Comparison of ENCODE assay signal across 8 cellular contexts in genomic region chr22:25420925-25421904, GRCh38.
DNase-seq lines count a peak whose midpoint lies in the region; ATAC-seq, FAIRE-seq and TF ChIP-seq lines count a peak whose summit lies in the region.

No MANE protein-coding gene starts in this region.

- H3K36me3 ChIP-seq in H7 (replicated peaks; ENCODE audit: control insufficient read depth, insufficient read depth, low read length): no peaks in the 10 kb centered on the region
- H3K36me3 ChIP-seq in brain microvascular endothelial cell (replicated peaks): no peaks in the 10 kb centered on the region

- no peak overlapping the region for H3K27ac Mint-ChIP-seq in mesothelial cell of epicardium

- DNase-seq in 8988T: peak; percentile 18
- peak; percentile 71 for DNase-seq in H7
- DNase-seq in brain microvascular endothelial cell: no peak
- no peak for DNase-seq in mesothelial cell of epicardium (ENCODE audit: low spot score in 2 of 2, unreplicated experiment in 2 of 2)
- DNase-seq in inferior parietal cortex (ENCODE audit: extremely low spot score): no peak
- DNase-seq in H54 (ENCODE audit: insufficient read length, low spot score): no peak
- DNase-seq in activated CD4-positive, alpha-beta T cell treated with anti-CD3 and anti-CD28 coated beads for 48 hours: no peak

- TF ChIP-seq POLR2A in H54 (IDR thresholded peaks at IDR 0.05; ENCODE audit: low read depth, low read length): no peak

- no peaks in the 10 kb centered on the region for H3K36me3 Mint-ChIP-seq in mesothelial cell of epicardium

- H3K4me1 Mint-ChIP-seq in mesothelial cell of epicardium: peaks cover 15% of the 10 kb centered on the region

- H3K4me3 Mint-ChIP-seq in mesothelial cell of epicardium: peak overlapping the region; percentile 67

- H3K27ac ChIP-seq in brain microvascular endothelial cell: no peak overlapping the region

- TF ChIP-seq CTCF in brain microvascular endothelial cell (IDR thresholded peaks at IDR 0.05; ENCODE audit: low read depth, low read length, missing control alignments): peak; percentile 3
- no peak for TF ChIP-seq CTCF in mesothelial cell of epicardium (IDR thresholded peaks at IDR 0.05; ENCODE audit: unreplicated experiment)

- no peak for ATAC-seq in GM18502 (IDR thresholded peaks at IDR 0.05; ENCODE audit: poor library complexity, unreplicated experiment)

- FAIRE-seq in H54 (lab: Jason Lieb, UNC): no peak

- H3K27me3 ChIP-seq in H7 (ENCODE audit: control insufficient read depth, insufficient read depth, low read length) (peaks cover 36% of the 10 kb centered on the region), brain microvascular endothelial cell (replicated peaks) (peaks cover 60% of the 10 kb centered on the region)

- peak overlapping the region; percentile 69 for H3K4me3 ChIP-seq in H7 (ENCODE audit: insufficient read depth, low read depth, low read length)
- no peak overlapping the region for H3K4me3 ChIP-seq in brain microvascular endothelial cell (ENCODE audit: low read depth, low read length)

- H3K27me3 Mint-ChIP-seq in mesothelial cell of epicardium (ENCODE audit: low read depth): peaks cover 86% of the 10 kb centered on the region

- H3K9me3 Mint-ChIP-seq in mesothelial cell of epicardium: no peaks in the 10 kb centered on the region

- in situ Hi-C loops in brain microvascular endothelial cell (cut with HindIII; ENCODE audit: low pct_ligation_motif_present, low sequenced_read_pairs): no loop called here

Comparison
In these comparisons a context has a peak if more than half of its experiments do, and no peak if none do; other contexts are left out.
1. DNase-seq: peak in 8988T (single experiment) and H7 (single experiment); none in brain microvascular endothelial cell (single experiment), mesothelial cell of epicardium (0 of 2), inferior parietal cortex (single experiment), H54 (single experiment) and activated CD4-positive, alpha-beta T cell treated with anti-CD3 and anti-CD28 coated beads for 48 hours (single experiment).